In genomic region chr3:41018841-41019240, GRCh38 we compare ENCODE assay signal across 31 cellular contexts.
"Had no signal": no experiment of that assay in that cellular context is flagged by ENCODE, and none has a peak within 500 bp of the region (broad histone marks: within the 10 kb centered on the region; RNA-seq: fewer than 3 reads in every experiment).

No MANE protein-coding gene starts in this region.

- H3K4me2 ChIP-seq: SK-N-SH had no signal

- H3K4me3 ChIP-seq: ascending aorta, breast epithelium, coronary artery, SJSA1 had no signal

- DNase-seq: activated CD4-positive, alpha-beta T cell treated with anti-CD3 and anti-CD28 coated beads, Interleukin-2, amount 10 ng/mL, durations not matched to agents 24 days and 14 days; activated CD4-positive, alpha-beta T cell treated with anti-CD3 and anti-CD28 coated beads, Interleukin-2, amount 50 U/mL, for 4 hours; activated CD8-positive, alpha-beta T cell treated with anti-CD3 and anti-CD28 coated beads for 36 hours; activated effector memory CD4-positive, alpha-beta T cell treated with anti-CD3 and anti-CD28 coated beads, Interleukin-2, amount 50 U/mL, for 16 hours; activated naive CD4-positive, alpha-beta T cell treated with Interleukin-2 at 50 U/mL for 16 hours; activated naive CD8-positive, alpha-beta T cell treated with anti-CD3 and anti-CD28 coated beads, Interleukin-2, amount 10 ng/mL, durations not matched to agents 7 days and 5 days; activated T-cell treated with anti-CD3 and anti-CD28 coated beads, Interleukin-2, amount 50 U/mL, for 1 hour; activated T-cell treated with anti-CD3 and anti-CD28 coated beads, Interleukin-2, amount 50 U/mL, for 72 hours; amygdala; KG1; MM.1S; NCI-H1092 treated with DMSO at 0.1 percent for 48 hours; NCI-H1417; NCI-H146; NCI-H187; NCI-H2029 treated with DMSO at 0.1 percent for 48 hours; NCI-H2107; NCI-H2171; NCI-H510A; NCI-H526; NCI-H748 treated with DMSO at 0.1 percent for 48 hours; NK-92 treated with Interleukin-12 subunit alpha and Interleukin-12 subunit beta, amount 100 ng/mL, for 24 hours; SHP77; SK-N-SH; T1000 had no signal

- H3K9me3 ChIP-seq: ascending aorta, breast epithelium, SJSA1, SK-N-SH had no signal

- H3K27ac ChIP-seq: ascending aorta, breast epithelium, coronary artery, SJSA1 had no signal

- H3K4me1 ChIP-seq: ascending aorta, breast epithelium, SJSA1 had no signal

- ATAC-seq: activated CD8-positive, alpha-beta T cell treated with anti-CD3 and anti-CD28 coated beads for 36 hours; activated T-cell treated with anti-CD3 and anti-CD28 coated beads, Interleukin-2, amount 50 U/mL, for 72 hours; activated T-helper 17 cell treated with anti-CD3 and anti-CD28 coated beads, Interleukin-2, amount 50 U/mL, for 72 hours; Panc1 had no signal
